In the genomic region with DNA sequence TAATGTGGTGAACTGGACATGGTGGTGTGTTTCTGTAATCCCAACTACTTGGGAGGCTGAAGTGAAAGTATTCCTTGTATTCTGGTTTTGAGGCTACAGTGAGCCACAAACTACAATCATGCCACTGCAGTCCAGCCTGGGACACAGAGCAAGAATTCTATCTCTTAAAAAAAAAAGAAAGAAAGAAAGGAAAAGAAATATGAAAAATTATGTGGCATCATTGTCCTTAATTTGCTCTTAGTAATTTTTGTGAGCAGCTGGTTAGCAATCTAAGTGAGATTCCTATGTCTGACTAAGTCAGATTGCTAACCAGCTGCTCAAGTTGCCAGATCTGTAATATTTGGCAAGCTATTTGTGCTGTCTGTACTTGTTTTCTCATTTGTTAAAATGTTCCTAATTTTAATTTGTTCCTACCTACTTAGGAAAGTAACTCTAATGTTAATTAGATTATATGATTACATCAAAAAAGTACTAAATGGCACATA, we compare ENCODE assay signal across 18 cellular contexts. TPM values are rescaled to one million over a fixed set of nuclear protein-coding genes. Genes with fewer than 3 reads are reported as not detected.
DNase-seq lines count a peak whose midpoint lies in the region; TF ChIP-seq lines count a peak whose summit lies in the region.
"Had no signal": no experiment of that assay in that cellular context is flagged by ENCODE, and none has a peak within 500 bp of the region (broad histone marks: within the 10 kb centered on the region; RNA-seq: fewer than 3 reads in every experiment).

No MANE protein-coding gene starts in this region.

- H3K27ac Mint-ChIP-seq in HFFc6: peak overlapping the region; percentile 54; the same call in 1 of the 2 replicates
- H3K27ac Mint-ChIP-seq: B cell; CD4-positive, alpha-beta memory T cell had no signal

- no peaks in the 10 kb centered on the region; the same call in 1 of the 2 replicates for H3K4me1 Mint-ChIP-seq in HFFc6 (ENCODE audit: low read depth)
- H3K4me1 Mint-ChIP-seq: B cell; CD4-positive, alpha-beta memory T cell had no signal

- TF ChIP-seq CTCF in HFFc6 (IDR thresholded peaks at IDR 0.05) (no peak), epithelial cell of esophagus (IDR thresholded peaks at IDR 0.05; ENCODE audit: insufficient read depth, low read depth, low read length, missing control alignments) (no peak)

- no peak overlapping the region for H3K4me3 Mint-ChIP-seq in HFFc6
- H3K4me3 Mint-ChIP-seq: B cell; CD4-positive, alpha-beta memory T cell had no signal

- no peaks in the 10 kb centered on the region for H3K9me3 Mint-ChIP-seq in HFFc6
- H3K9me3 Mint-ChIP-seq: CD4-positive, alpha-beta memory T cell had no signal

- no peak overlapping the region for H3K4me3 ChIP-seq in epithelial cell of esophagus (ENCODE audit: low read length)

- H3K27me3 Mint-ChIP-seq in HFFc6 (ENCODE audit: insufficient read depth): peaks cover 1% of the 10 kb centered on the region; the same call in 1 of the 2 replicates
- H3K27me3 Mint-ChIP-seq: B cell; CD4-positive, alpha-beta memory T cell had no signal

- TF ChIP-seq POLR2A in erythroblast (IDR thresholded peaks at IDR 0.05; ENCODE audit: low read length): no peak

- no peaks in the 10 kb centered on the region for H3K36me3 Mint-ChIP-seq in HFFc6 (ENCODE audit: low read depth)

- in situ Hi-C loops in KBM-7 (cut with MboI; ENCODE audit: low pct_unique_long_range_greater_than_20kb, low sequenced_read_pairs): no loop called here

- peak; percentile 3 for DNase-seq in Ammon's horn (ENCODE audit: low spot score)
- peak; percentile 1 for DNase-seq in HFFc6
- peak; percentile 33 for DNase-seq in epithelial cell of esophagus (ENCODE audit: low read depth)
- peak; percentile 13 for DNase-seq in non-pigmented ciliary epithelial cell (ENCODE audit: low read depth)
- no peak for DNase-seq in KBM-7
- DNase-seq in HPDE6-E6E7 (ENCODE audit: extremely low spot score): no peak
- DNase-seq in erythroblast (lab: John Stamatoyannopoulos, UW): no peak
- DNase-seq: Calu3; CD4-positive, alpha-beta memory T cell; DMS53; KG1; NCI-H1436 treated with DMSO at 0.1 percent for 48 hours; NCI-H2081 treated with DMSO at 0.1 percent for 48 hours; NCI-H2227 treated with DMSO at 0.1 percent for 48 hours; NCI-H524 treated with DMSO at 0.1 percent for 48 hours had no signal

RNA-seq across cellular contexts. Expression of a gene that starts 48.8 kb away (rescaled TPM):
- 10 to 100 TPM; 50.2 to 83.0 (median 53.2) TPM for total RNA-seq in HFFc6 (2021; fragmentation: NEBNext Ultra II Directional; extraction: Animal tissue kit (Norgen Biotek cat#: 25700))
- total RNA-seq: A673, Calu3, SK-MEL-5 had no signal

Comparison
In these comparisons a context has a peak if more than half of its experiments do, and no peak if none do; other contexts are left out.
1. DNase-seq: peak in Ammon's horn (single experiment), HFFc6 (single experiment), epithelial cell of esophagus (single experiment) and non-pigmented ciliary epithelial cell (single experiment); none in KBM-7 (single experiment), HPDE6-E6E7 (single experiment) and erythroblast (0 of 2).